1 cellular context compared by ENCODE assay signal in the genomic region with DNA sequence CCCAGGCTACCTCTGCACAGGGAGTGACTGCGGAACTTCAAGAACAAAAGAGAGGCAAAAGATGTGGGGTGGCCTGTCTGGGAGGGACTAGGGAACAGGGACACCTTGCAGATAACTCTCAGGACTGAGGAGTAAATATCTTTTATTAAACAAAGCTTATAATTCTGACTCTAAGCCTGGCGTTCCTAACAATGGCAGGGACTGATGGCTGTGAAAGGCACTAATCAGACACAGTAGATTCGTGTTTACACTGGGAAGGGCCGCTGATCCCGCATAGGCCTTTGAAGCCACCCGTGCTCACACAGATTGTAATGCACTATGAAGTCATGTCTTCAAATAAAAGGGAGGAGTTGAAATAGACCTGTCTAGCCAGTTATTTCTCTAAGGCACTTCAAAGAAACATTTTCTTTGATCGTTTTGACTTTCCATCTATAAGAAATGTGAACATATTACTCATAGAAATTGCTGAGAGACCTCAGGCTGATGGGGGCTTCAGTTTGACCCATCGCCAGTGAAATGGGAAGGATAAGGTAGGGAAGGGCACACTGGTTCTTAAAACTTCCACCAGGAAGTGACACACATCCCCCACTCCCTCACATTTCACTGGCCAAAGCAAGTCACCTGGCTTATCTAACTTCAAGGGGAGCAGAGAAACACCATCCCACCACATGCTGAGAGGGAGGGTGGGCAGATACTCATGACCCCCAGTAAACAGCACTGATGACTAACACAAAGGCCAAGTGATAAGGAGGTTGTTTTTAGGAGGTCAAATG.
TF ChIP-seq lines count a peak whose summit lies in the region.

No MANE protein-coding gene starts in this region.

TF ChIP-seq in K562, 482 proteins besides CTCF, POLR2A, EP300 and RAD21 (continued from another document and continues in another):
- TF ChIP-seq TCF3 (CRISPR knock-in tag; IDR thresholded peaks at IDR 0.05) (peak; percentile 57; the same call in 1 of the 2 replicates), ZNF384 (IDR thresholded peaks at IDR 0.05; ENCODE audit: low read depth, low read length) (no peak), MAFK (IDR thresholded peaks at IDR 0.05; ENCODE audit: low read length) (no peak), SAFB (IDR thresholded peaks at IDR 0.05; ENCODE audit: borderline replicate concordance, low read depth, low read length) (no peak), ZNF12 (CRISPR knock-in tag; IDR thresholded peaks at IDR 0.05) (no peak), ZNF41 (CRISPR knock-in tag; conservative IDR thresholded peaks at IDR 0.05) (no peak), ILF3 (IDR thresholded peaks at IDR 0.05; ENCODE audit: borderline replicate concordance) (no peak), TCF7L2 (IDR thresholded peaks at IDR 0.05; ENCODE audit: low read depth, low read length) (no peak), RFX5 (IDR thresholded peaks at IDR 0.05; ENCODE audit: low read depth, low read length) (no peak), EZH2 (IDR thresholded peaks at IDR 0.05; ENCODE audit: borderline replicate concordance, low read depth, low read length) (no peak), MEIS2 (IDR thresholded peaks at IDR 0.05; ENCODE audit: partially characterized antibody) (no peak), DDX20 (tag; IDR thresholded peaks at IDR 0.05; ENCODE audit: low read depth) (no peak), TAF7 (tag; IDR thresholded peaks at IDR 0.05) (no peak), ZNF263 (CRISPR knock-in tag; IDR thresholded peaks at IDR 0.05; ENCODE audit: borderline replicate concordance) (no peak), HDAC6 (IDR thresholded peaks at IDR 0.05; ENCODE audit: low read depth, low read length) (no peak), ATF1 (CRISPR knock-in tag; IDR thresholded peaks at IDR 0.05) (no peak), ATF1 (tag; IDR thresholded peaks at IDR 0.05) (no peak), NFIX (CRISPR knock-in tag; IDR thresholded peaks at IDR 0.05; ENCODE audit: low read depth) (no peak), RFX1 (IDR thresholded peaks at IDR 0.05) (no peak), SMAD4 (CRISPR knock-in tag; conservative IDR thresholded peaks at IDR 0.05) (0 out of 2 replicates have a peak, but pooled peaks have one; percentile 42), ESRRA (IDR thresholded peaks at IDR 0.05; ENCODE audit: borderline replicate concordance, low read depth) (peak; percentile 36; the same call in 1 of the 2 replicates)
- TF ChIP-seq, protein P1, sequence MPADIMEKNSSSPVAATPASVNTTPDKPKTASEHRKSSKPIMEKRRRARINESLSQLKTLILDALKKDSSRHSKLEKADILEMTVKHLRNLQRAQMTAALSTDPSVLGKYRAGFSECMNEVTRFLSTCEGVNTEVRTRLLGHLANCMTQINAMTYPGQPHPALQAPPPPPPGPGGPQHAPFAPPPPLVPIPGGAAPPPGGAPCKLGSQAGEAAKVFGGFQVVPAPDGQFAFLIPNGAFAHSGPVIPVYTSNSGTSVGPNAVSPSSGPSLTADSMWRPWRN (IDR thresholded peaks at IDR 0.05; ENCODE audit: low read depth), result no peak
- TF ChIP-seq, protein P2, sequence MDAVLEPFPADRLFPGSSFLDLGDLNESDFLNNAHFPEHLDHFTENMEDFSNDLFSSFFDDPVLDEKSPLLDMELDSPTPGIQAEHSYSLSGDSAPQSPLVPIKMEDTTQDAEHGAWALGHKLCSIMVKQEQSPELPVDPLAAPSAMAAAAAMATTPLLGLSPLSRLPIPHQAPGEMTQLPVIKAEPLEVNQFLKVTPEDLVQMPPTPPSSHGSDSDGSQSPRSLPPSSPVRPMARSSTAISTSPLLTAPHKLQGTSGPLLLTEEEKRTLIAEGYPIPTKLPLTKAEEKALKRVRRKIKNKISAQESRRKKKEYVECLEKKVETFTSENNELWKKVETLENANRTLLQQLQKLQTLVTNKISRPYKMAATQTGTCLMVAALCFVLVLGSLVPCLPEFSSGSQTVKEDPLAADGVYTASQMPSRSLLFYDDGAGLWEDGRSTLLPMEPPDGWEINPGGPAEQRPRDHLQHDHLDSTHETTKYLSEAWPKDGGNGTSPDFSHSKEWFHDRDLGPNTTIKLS (IDR thresholded peaks at IDR 0.05; ENCODE audit: borderline replicate concordance, low read depth), result no peak
- TF ChIP-seq, protein P3, sequence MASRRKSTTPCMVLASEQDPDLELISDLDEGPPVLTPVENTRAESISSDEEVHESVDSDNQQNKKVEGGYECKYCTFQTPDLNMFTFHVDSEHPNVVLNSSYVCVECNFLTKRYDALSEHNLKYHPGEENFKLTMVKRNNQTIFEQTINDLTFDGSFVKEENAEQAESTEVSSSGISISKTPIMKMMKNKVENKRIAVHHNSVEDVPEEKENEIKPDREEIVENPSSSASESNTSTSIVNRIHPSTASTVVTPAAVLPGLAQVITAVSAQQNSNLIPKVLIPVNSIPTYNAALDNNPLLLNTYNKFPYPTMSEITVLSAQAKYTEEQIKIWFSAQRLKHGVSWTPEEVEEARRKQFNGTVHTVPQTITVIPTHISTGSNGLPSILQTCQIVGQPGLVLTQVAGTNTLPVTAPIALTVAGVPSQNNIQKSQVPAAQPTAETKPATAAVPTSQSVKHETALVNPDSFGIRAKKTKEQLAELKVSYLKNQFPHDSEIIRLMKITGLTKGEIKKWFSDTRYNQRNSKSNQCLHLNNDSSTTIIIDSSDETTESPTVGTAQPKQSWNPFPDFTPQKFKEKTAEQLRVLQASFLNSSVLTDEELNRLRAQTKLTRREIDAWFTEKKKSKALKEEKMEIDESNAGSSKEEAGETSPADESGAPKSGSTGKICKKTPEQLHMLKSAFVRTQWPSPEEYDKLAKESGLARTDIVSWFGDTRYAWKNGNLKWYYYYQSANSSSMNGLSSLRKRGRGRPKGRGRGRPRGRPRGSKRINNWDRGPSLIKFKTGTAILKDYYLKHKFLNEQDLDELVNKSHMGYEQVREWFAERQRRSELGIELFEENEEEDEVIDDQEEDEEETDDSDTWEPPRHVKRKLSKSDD (conservative IDR thresholded peaks at IDR 0.05; ENCODE audit: low read length), result no peak
- TF ChIP-seq, protein P4, sequence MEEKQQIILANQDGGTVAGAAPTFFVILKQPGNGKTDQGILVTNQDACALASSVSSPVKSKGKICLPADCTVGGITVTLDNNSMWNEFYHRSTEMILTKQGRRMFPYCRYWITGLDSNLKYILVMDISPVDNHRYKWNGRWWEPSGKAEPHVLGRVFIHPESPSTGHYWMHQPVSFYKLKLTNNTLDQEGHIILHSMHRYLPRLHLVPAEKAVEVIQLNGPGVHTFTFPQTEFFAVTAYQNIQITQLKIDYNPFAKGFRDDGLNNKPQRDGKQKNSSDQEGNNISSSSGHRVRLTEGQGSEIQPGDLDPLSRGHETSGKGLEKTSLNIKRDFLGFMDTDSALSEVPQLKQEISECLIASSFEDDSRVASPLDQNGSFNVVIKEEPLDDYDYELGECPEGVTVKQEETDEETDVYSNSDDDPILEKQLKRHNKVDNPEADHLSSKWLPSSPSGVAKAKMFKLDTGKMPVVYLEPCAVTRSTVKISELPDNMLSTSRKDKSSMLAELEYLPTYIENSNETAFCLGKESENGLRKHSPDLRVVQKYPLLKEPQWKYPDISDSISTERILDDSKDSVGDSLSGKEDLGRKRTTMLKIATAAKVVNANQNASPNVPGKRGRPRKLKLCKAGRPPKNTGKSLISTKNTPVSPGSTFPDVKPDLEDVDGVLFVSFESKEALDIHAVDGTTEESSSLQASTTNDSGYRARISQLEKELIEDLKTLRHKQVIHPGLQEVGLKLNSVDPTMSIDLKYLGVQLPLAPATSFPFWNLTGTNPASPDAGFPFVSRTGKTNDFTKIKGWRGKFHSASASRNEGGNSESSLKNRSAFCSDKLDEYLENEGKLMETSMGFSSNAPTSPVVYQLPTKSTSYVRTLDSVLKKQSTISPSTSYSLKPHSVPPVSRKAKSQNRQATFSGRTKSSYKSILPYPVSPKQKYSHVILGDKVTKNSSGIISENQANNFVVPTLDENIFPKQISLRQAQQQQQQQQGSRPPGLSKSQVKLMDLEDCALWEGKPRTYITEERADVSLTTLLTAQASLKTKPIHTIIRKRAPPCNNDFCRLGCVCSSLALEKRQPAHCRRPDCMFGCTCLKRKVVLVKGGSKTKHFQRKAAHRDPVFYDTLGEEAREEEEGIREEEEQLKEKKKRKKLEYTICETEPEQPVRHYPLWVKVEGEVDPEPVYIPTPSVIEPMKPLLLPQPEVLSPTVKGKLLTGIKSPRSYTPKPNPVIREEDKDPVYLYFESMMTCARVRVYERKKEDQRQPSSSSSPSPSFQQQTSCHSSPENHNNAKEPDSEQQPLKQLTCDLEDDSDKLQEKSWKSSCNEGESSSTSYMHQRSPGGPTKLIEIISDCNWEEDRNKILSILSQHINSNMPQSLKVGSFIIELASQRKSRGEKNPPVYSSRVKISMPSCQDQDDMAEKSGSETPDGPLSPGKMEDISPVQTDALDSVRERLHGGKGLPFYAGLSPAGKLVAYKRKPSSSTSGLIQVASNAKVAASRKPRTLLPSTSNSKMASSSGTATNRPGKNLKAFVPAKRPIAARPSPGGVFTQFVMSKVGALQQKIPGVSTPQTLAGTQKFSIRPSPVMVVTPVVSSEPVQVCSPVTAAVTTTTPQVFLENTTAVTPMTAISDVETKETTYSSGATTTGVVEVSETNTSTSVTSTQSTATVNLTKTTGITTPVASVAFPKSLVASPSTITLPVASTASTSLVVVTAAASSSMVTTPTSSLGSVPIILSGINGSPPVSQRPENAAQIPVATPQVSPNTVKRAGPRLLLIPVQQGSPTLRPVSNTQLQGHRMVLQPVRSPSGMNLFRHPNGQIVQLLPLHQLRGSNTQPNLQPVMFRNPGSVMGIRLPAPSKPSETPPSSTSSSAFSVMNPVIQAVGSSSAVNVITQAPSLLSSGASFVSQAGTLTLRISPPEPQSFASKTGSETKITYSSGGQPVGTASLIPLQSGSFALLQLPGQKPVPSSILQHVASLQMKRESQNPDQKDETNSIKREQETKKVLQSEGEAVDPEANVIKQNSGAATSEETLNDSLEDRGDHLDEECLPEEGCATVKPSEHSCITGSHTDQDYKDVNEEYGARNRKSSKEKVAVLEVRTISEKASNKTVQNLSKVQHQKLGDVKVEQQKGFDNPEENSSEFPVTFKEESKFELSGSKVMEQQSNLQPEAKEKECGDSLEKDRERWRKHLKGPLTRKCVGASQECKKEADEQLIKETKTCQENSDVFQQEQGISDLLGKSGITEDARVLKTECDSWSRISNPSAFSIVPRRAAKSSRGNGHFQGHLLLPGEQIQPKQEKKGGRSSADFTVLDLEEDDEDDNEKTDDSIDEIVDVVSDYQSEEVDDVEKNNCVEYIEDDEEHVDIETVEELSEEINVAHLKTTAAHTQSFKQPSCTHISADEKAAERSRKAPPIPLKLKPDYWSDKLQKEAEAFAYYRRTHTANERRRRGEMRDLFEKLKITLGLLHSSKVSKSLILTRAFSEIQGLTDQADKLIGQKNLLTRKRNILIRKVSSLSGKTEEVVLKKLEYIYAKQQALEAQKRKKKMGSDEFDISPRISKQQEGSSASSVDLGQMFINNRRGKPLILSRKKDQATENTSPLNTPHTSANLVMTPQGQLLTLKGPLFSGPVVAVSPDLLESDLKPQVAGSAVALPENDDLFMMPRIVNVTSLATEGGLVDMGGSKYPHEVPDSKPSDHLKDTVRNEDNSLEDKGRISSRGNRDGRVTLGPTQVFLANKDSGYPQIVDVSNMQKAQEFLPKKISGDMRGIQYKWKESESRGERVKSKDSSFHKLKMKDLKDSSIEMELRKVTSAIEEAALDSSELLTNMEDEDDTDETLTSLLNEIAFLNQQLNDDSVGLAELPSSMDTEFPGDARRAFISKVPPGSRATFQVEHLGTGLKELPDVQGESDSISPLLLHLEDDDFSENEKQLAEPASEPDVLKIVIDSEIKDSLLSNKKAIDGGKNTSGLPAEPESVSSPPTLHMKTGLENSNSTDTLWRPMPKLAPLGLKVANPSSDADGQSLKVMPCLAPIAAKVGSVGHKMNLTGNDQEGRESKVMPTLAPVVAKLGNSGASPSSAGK (IDR thresholded peaks at IDR 0.05), result peak; percentile 63
- TF ChIP-seq, protein P5, sequence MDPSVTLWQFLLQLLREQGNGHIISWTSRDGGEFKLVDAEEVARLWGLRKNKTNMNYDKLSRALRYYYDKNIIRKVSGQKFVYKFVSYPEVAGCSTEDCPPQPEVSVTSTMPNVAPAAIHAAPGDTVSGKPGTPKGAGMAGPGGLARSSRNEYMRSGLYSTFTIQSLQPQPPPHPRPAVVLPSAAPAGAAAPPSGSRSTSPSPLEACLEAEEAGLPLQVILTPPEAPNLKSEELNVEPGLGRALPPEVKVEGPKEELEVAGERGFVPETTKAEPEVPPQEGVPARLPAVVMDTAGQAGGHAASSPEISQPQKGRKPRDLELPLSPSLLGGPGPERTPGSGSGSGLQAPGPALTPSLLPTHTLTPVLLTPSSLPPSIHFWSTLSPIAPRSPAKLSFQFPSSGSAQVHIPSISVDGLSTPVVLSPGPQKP (CRISPR knock-in tag; IDR thresholded peaks at IDR 0.05), result no peak
- TF ChIP-seq, protein P6, sequence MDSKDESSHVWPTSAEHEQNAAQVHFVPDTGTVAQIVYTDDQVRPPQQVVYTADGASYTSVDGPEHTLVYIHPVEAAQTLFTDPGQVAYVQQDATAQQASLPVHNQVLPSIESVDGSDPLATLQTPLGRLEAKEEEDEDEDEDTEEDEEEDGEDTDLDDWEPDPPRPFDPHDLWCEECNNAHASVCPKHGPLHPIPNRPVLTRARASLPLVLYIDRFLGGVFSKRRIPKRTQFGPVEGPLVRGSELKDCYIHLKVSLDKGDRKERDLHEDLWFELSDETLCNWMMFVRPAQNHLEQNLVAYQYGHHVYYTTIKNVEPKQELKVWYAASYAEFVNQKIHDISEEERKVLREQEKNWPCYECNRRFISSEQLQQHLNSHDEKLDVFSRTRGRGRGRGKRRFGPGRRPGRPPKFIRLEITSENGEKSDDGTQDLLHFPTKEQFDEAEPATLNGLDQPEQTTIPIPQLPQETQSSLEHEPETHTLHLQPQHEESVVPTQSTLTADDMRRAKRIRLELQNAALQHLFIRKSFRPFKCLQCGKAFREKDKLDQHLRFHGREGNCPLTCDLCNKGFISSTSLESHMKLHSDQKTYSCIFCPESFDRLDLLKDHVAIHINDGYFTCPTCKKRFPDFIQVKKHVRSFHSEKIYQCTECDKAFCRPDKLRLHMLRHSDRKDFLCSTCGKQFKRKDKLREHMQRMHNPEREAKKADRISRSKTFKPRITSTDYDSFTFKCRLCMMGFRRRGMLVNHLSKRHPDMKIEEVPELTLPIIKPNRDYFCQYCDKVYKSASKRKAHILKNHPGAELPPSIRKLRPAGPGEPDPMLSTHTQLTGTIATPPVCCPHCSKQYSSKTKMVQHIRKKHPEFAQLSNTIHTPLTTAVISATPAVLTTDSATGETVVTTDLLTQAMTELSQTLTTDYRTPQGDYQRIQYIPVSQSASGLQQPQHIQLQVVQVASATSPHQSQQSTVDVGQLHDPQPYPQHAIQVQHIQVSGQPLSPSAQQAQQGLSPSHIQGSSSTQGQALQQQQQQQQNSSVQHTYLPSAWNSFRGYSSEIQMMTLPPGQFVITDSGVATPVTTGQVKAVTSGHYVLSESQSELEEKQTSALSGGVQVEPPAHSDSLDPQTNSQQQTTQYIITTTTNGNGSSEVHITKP (IDR thresholded peaks at IDR 0.05; ENCODE audit: partially characterized antibody), result no peak
- TF ChIP-seq, protein P7, sequence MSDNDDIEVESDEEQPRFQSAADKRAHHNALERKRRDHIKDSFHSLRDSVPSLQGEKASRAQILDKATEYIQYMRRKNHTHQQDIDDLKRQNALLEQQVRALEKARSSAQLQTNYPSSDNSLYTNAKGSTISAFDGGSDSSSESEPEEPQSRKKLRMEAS (CRISPR knock-in tag; IDR thresholded peaks at IDR 0.05), result no peak
- TF ChIP-seq, protein P8, sequence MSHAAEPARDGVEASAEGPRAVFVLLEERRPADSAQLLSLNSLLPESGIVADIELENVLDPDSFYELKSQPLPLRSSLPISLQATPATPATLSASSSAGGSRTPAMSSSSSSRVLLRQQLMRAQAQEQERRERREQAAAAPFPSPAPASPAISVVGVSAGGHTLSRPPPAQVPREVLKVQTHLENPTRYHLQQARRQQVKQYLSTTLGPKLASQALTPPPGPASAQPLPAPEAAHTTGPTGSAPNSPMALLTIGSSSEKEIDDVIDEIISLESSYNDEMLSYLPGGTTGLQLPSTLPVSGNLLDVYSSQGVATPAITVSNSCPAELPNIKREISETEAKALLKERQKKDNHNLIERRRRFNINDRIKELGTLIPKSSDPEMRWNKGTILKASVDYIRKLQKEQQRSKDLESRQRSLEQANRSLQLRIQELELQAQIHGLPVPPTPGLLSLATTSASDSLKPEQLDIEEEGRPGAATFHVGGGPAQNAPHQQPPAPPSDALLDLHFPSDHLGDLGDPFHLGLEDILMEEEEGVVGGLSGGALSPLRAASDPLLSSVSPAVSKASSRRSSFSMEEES (CRISPR knock-in tag; IDR thresholded peaks at IDR 0.05), result no peak
